In the genomic region with DNA sequence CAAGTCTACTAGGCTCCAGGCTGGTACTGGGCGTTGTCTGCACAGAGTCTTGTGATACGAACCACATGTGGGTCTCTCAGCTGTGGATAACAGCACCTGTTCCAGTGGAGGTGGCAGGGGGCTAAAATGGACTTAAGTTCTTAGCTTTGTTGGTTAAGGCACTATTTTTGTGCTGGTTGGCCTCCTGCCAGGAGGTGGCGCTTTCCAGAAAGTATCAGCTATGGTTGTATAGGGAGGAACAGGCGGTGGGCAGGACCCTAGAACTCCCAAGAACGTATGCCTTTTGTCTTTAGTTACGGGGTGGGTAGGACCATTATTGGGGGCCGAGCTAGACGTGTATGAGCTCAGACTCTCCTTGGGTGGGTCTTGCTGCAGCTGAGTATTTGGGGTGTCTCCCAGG, we compare ENCODE assay signal across 16 cellular contexts.
DNase-seq lines count a peak whose midpoint lies in the region; ATAC-seq and TF ChIP-seq lines count a peak whose summit lies in the region.
"Had no signal": no experiment of that assay in that cellular context is flagged by ENCODE, and none has a peak within 500 bp of the region (broad histone marks: within the 10 kb centered on the region; RNA-seq: fewer than 3 reads in every experiment).

No MANE protein-coding gene starts in this region.

- no peak overlapping the region for H3K23ac ChIP-seq in H9 (ENCODE audit: insufficient read length, low read depth, low read length)

- H3K9me3 ChIP-seq in H9 (ENCODE audit: control insufficient read depth, low read depth, low read length) (no peaks in the 10 kb centered on the region), WERI-Rb-1 (ENCODE audit: severe bottlenecking) (no peaks in the 10 kb centered on the region), PC-9 (ENCODE audit: insufficient read depth, low read depth) (no peaks in the 10 kb centered on the region), lower lobe of right lung (no peaks in the 10 kb centered on the region)
- H3K9me3 ChIP-seq: A549, Caco-2 had no signal

- H2BK5ac ChIP-seq in H9 (ENCODE audit: insufficient read length, low read length) = no peak overlapping the region

- CTCF ChIA-PET in PC-9 (lab: Charles Lee) = no interaction called here

- H3K4me3 ChIP-seq in WERI-Rb-1 (ENCODE audit: low read depth, low read length) = no peak overlapping the region
- H3K4me3 ChIP-seq in PC-9 = no peak overlapping the region
- H3K4me3 ChIP-seq in lower lobe of right lung = no peak overlapping the region
- H3K4me3 ChIP-seq: A549 had no signal

- H2BK12ac ChIP-seq in H9 (ENCODE audit: insufficient read length, low read depth, low read length) = no peak overlapping the region

- H3K9me3 Mint-ChIP-seq in H9 = peaks cover 15 to 16% of the 10 kb centered on the region in 2 experiments

- no peak overlapping the region for H3K4ac ChIP-seq in H9 (ENCODE audit: low read depth, low read length)

- DNase-seq in NCI-H82 (lab: John Stamatoyannopoulos, UW) = peak; percentile 0
- no peak for DNase-seq in NCI-H82 treated with DMSO at 0.1 percent for 48 hours (lab: John Stamatoyannopoulos, UW; ENCODE audit: unreplicated experiment)
- DNase-seq in H9 = peak; percentile 43
- peak; percentile 15 for DNase-seq in WERI-Rb-1
- DNase-seq in PC-9 = no peak
- DNase-seq in lower lobe of right lung = no peak
- no peak for DNase-seq in posterior vena cava (ENCODE audit: low spot score)
- DNase-seq: AML-193; Caco-2; CD4-positive, alpha-beta T cell; GOT3; H7 had no signal

- BruUV-seq in PC-9 (replicated peaks; lab: Mats Ljungman, UMichigan) = no TSS peak

- no peak overlapping the region for H3K27ac ChIP-seq in H9 (ENCODE audit: insufficient read length, low read depth, low read length)
- no peak overlapping the region for H3K27ac ChIP-seq in WERI-Rb-1
- no peak overlapping the region for H3K27ac ChIP-seq in PC-9
- H3K27ac ChIP-seq in lower lobe of right lung = no peak overlapping the region
- H3K27ac ChIP-seq: 22Rv1, A549, C4-2B had no signal

- POLR2A ChIA-PET in PC-9 (lab: Charles Lee; ENCODE audit: unreplicated experiment) = no interaction called here

- H3K4me2 ChIP-seq in H9 (ENCODE audit: insufficient read depth, insufficient read length, low read length) = no peak overlapping the region
- no peak overlapping the region for H3K4me2 ChIP-seq in PC-9
- H3K4me2 ChIP-seq: A549 had no signal

- no peak overlapping the region for H2BK20ac ChIP-seq in H9 (ENCODE audit: low read depth, low read length, poor library complexity, severe bottlenecking)

- no peaks in the 10 kb centered on the region for H3K27me3 ChIP-seq in H9 (ENCODE audit: insufficient read depth, low read length)
- peaks cover 3% of the 10 kb centered on the region for H3K27me3 ChIP-seq in WERI-Rb-1 (ENCODE audit: insufficient read depth, low read depth, severe bottlenecking)
- no peaks in the 10 kb centered on the region for H3K27me3 ChIP-seq in PC-9 (ENCODE audit: insufficient read depth, low read depth)
- no peaks in the 10 kb centered on the region for H3K27me3 ChIP-seq in lower lobe of right lung (ENCODE audit: low read depth)

- no peak overlapping the region for H3K9ac ChIP-seq in H9 (ENCODE audit: extremely low read depth, insufficient read length, low read length)

- H4K20me1 ChIP-seq in H9 (ENCODE audit: control insufficient read depth, insufficient read depth, insufficient read length) (no peaks in the 10 kb centered on the region), PC-9 (ENCODE audit: insufficient read depth) (no peaks in the 10 kb centered on the region)

- no peak for ATAC-seq in HG03354 (IDR thresholded peaks at IDR 0.05; ENCODE audit: poor library complexity, severe bottlenecking, unreplicated experiment)
- ATAC-seq in lower lobe of right lung = no peak
- ATAC-seq: A549 had no signal

- H3K4me1 ChIP-seq in H9 (ENCODE audit: insufficient read depth, low read length) = no peaks in the 10 kb centered on the region
- no peaks in the 10 kb centered on the region for H3K4me1 ChIP-seq in PC-9 (replicated peaks; ENCODE audit: insufficient read depth)
- H3K4me1 ChIP-seq in lower lobe of right lung = no peaks in the 10 kb centered on the region
- H3K4me1 ChIP-seq: A549, Caco-2 had no signal

- H3K27ac Mint-ChIP-seq in H9 = no peak overlapping the region; a peak in 2 of 7 replicates
- H3K27ac Mint-ChIP-seq: CD4-positive, alpha-beta T cell had no signal

- intact Hi-C loops in PC-9 (cut with micrococcal nuclease; ENCODE audit: unreplicated experiment) = no loop called here
- intact Hi-C loops in lower lobe of right lung (cut with DNase I) = no loop called here
- intact Hi-C loops in posterior vena cava (cut with DNase I) = no loop called here

- no peaks in the 10 kb centered on the region for H3K9me2 ChIP-seq in PC-9 (ENCODE audit: insufficient read depth)

- WGBS in H9 (ENCODE audit: extremely low coverage, insufficient read length, low lambda C conversion rate) = no CpG with 5 or more reads among the region's 8 CpGs

- H3K4me3 Mint-ChIP-seq in H9 = no peak overlapping the region
- H3K4me3 Mint-ChIP-seq: CD4-positive, alpha-beta T cell had no signal

- H3K14ac ChIP-seq in H9 (ENCODE audit: insufficient read depth, low read length) = no peak overlapping the region

- no peaks in the 10 kb centered on the region for H3K4me1 Mint-ChIP-seq in H9

- no peaks in the 10 kb centered on the region for H3K23me2 ChIP-seq in H9 (ENCODE audit: insufficient read length, low read depth, low read length, poor library complexity, severe bottlenecking)

- H3K36me3 ChIP-seq in WERI-Rb-1 = no peaks in the 10 kb centered on the region
- H3K36me3 ChIP-seq in PC-9 (ENCODE audit: low read depth) = no peaks in the 10 kb centered on the region
- H3K36me3 ChIP-seq in lower lobe of right lung = no peaks in the 10 kb centered on the region

- H3K56ac ChIP-seq in H9 (ENCODE audit: insufficient read length, low read depth, low read length) = no peak overlapping the region

- no peaks in the 10 kb centered on the region for H3K27me3 Mint-ChIP-seq in H9 (ENCODE audit: low read depth)
- H3K27me3 Mint-ChIP-seq: CD4-positive, alpha-beta T cell had no signal

- no peak overlapping the region for H3T11ph ChIP-seq in H9 (ENCODE audit: low read length)

- no peak overlapping the region for H4K8ac ChIP-seq in H9 (replicated peaks; ENCODE audit: insufficient read length, low read depth, low read length)

- H4K5ac ChIP-seq in H9 (ENCODE audit: insufficient read length, low read depth, low read length) = no peak overlapping the region

- H3K79me1 ChIP-seq in H9 (ENCODE audit: insufficient read depth, low read depth, low read length, poor library complexity, severe bottlenecking) = no peaks in the 10 kb centered on the region

- H3K79me2 ChIP-seq in H9 (ENCODE audit: insufficient read depth, low read length) (no peaks in the 10 kb centered on the region), PC-9 (ENCODE audit: low read depth) (no peaks in the 10 kb centered on the region)

- TF ChIP-seq CTCF in H9 (conservative IDR thresholded peaks at IDR 0.05) (peak; percentile 49; the same call in 2 of the 3 replicates), WERI-Rb-1 (IDR thresholded peaks at IDR 0.05; ENCODE audit: low read depth, low read length) (no peak), PC-9 (conservative IDR thresholded peaks at IDR 0.05) (no peak), lower lobe of right lung (IDR thresholded peaks at IDR 0.05) (no peak)

- H2AK5ac ChIP-seq in H9 (ENCODE audit: insufficient read length, low read length) = no peak overlapping the region

- H3K36me3 Mint-ChIP-seq in H9 (ENCODE audit: insufficient read depth in 1 of 3, low read depth in 3 of 3) = peaks cover 0 to 13% (median 2%) of the 10 kb centered on the region in 3 experiments; a peak in 3 of 7 replicates

- H2AFZ ChIP-seq in H9 (ENCODE audit: low read length) = no peak overlapping the region
- H2AFZ ChIP-seq in PC-9 = no peak overlapping the region

- H2BK15ac ChIP-seq in H9 (ENCODE audit: low read depth, low read length) = no peak overlapping the region

- no peaks in the 10 kb centered on the region for H3F3A ChIP-seq in PC-9 (ENCODE audit: insufficient read depth, low read depth)

- H2BK120ac ChIP-seq in H9 (ENCODE audit: low read depth, low read length, poor library complexity, severe bottlenecking) = no peak overlapping the region

- H3K18ac ChIP-seq in H9 (ENCODE audit: insufficient read length, low read depth, low read length) = no peak overlapping the region

- H4K91ac ChIP-seq in H9 (ENCODE audit: insufficient read length, low read depth, low read length) = no peak overlapping the region

Comparison
In these comparisons a context has a peak if more than half of its experiments do, and no peak if none do; other contexts are left out.
1. DNase-seq: peak in NCI-H82 (single experiment), H9 (single experiment) and WERI-Rb-1 (single experiment); none in NCI-H82 treated with DMSO at 0.1 percent for 48 hours (single experiment), PC-9 (0 of 2), lower lobe of right lung (single experiment) and posterior vena cava (single experiment).